ENCODE assay signal across 19 cellular contexts in the genomic region with DNA sequence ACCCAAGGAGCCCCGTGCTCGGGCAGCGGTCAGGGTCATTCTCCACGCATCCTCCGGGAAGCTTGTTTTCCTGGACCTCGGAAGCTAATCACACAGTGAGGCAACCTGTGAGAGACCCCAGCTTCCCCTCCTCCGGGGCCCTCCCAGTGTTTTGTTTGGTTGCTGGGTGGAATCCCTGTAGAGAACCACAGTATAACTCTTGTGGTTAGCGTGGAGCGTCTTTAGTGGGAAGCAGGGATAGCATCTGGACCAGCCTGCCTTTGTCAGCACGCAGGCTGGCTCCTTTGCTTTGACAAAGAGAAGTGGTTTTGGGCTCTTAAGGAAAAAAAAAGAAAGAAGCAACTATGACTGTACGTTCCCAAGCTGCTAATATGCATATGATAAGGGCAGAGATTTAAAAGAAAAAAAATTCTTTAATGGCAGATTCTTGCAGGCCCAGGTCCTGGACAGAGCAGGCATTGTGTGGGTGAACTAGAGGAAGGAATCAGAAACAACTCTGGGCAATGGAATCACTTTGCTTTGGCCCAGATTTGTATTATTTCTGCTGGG.
DNase-seq lines count a peak whose midpoint lies in the region; ATAC-seq and TF ChIP-seq lines count a peak whose summit lies in the region.
"Had no signal": no experiment of that assay in that cellular context is flagged by ENCODE, and none has a peak within 500 bp of the region (broad histone marks: within the 10 kb centered on the region; RNA-seq: fewer than 3 reads in every experiment).

No MANE protein-coding gene starts in this region.

- H3K4me1 ChIP-seq in right cardiac atrium (ENCODE audit: control insufficient read depth, insufficient read depth, low read length) (no peaks in the 10 kb centered on the region), suprapubic skin (peaks cover 6% of the 10 kb centered on the region)
- H3K4me1 ChIP-seq: SJSA1 had no signal

- H3K27ac Mint-ChIP-seq in brain (peak overlapping the region in 3 of 5 experiments; percentile 22 to 89 (median 59)), immature natural killer cell (no peak overlapping the region)
- H3K27ac Mint-ChIP-seq: naive thymus-derived CD4-positive, alpha-beta T cell had no signal

- H3K27me3 Mint-ChIP-seq in brain (no peaks in the 10 kb centered on the region), immature natural killer cell (ENCODE audit: low read depth in 3 of 3) (peaks cover 0 to 2% (median 1%) of the 10 kb centered on the region in 3 donors)

- peaks cover 3% of the 10 kb centered on the region for H3K36me3 ChIP-seq in suprapubic skin
- H3K36me3 ChIP-seq: SJSA1 had no signal

- H3K36me3 Mint-ChIP-seq in brain = peaks cover 11% of the 10 kb centered on the region
- H3K36me3 Mint-ChIP-seq in immature natural killer cell = no peaks in the 10 kb centered on the region
- H3K36me3 Mint-ChIP-seq: naive thymus-derived CD4-positive, alpha-beta T cell had no signal

- no peak for TF ChIP-seq EP300 in suprapubic skin (IDR thresholded peaks at IDR 0.05)

- H3K4me1 Mint-ChIP-seq in brain (peaks cover 9% of the 10 kb centered on the region), immature natural killer cell (no peaks in the 10 kb centered on the region)
- H3K4me1 Mint-ChIP-seq: naive thymus-derived CD4-positive, alpha-beta T cell had no signal

- intact Hi-C loops in right cardiac atrium (cut with DNase I) = no loop called here

- H3K27ac ChIP-seq in right cardiac atrium (ENCODE audit: low read length) (no peak overlapping the region), temporal lobe (ENCODE audit: low read depth, low read length) (peak overlapping the region; percentile 5), suprapubic skin (no peak overlapping the region)
- H3K27ac ChIP-seq: PC-9, SJSA1, testis had no signal

- no peak overlapping the region for H3K4me3 ChIP-seq in right cardiac atrium (ENCODE audit: low read length)
- no peak overlapping the region for H3K4me3 ChIP-seq in suprapubic skin
- H3K4me3 ChIP-seq: PC-9, SJSA1, testis had no signal

- WGBS in right cardiac atrium = 75% methylated on average over 11 of the region's 11 CpGs
- 58% methylated on average over 5 of the region's 11 CpGs for WGBS in suprapubic skin

- H3K27me3 ChIP-seq in right cardiac atrium (ENCODE audit: control insufficient read depth, insufficient read depth) (no peaks in the 10 kb centered on the region), suprapubic skin (no peaks in the 10 kb centered on the region)
- H3K27me3 ChIP-seq: SJSA1, testis had no signal

- peak; percentile 21 to 27 for ATAC-seq in right cardiac atrium
- ATAC-seq: naive thymus-derived CD4-positive, alpha-beta T cell had no signal

- H3K4me3 Mint-ChIP-seq in brain (peak overlapping the region in 1 of 5 experiments; percentile 28), immature natural killer cell (no peak overlapping the region)
- H3K4me3 Mint-ChIP-seq: naive thymus-derived CD4-positive, alpha-beta T cell had no signal

- DNase-seq in RPMI7951 (ENCODE audit: low read depth) (peak; percentile 77), right cardiac atrium (no peak), A172 (ENCODE audit: low spot score) (no peak), suprapubic skin (ENCODE audit: low spot score in 2 of 2) (no peak), immature natural killer cell (no peak)
- DNase-seq: activated CD4-positive, alpha-beta T cell treated with anti-CD3 and anti-CD28 coated beads, Interleukin-2, amount 50 U/mL, for 48 hours; activated gamma-delta T cell; DMS79 treated with DMSO at 0.1 percent for 48 hours; effector memory CD4-positive, alpha-beta T cell; Karpas-422; naive thymus-derived CD4-positive, alpha-beta T cell; NCI-H1048; NCI-H2029; PC-9; T-helper 2 cell; testis had no signal

- TF ChIP-seq POLR2A in suprapubic skin (IDR thresholded peaks at IDR 0.05) = no peak

- TF ChIP-seq CTCF in brain (conservative IDR thresholded peaks at IDR 0.05) (no peak), suprapubic skin (IDR thresholded peaks at IDR 0.05) (no peak)

- H3K9me3 Mint-ChIP-seq in brain (no peaks in the 10 kb centered on the region), immature natural killer cell (no peaks in the 10 kb centered on the region)

- H3K9me3 ChIP-seq in right cardiac atrium (ENCODE audit: control insufficient read depth, low read length) (no peaks in the 10 kb centered on the region), suprapubic skin (no peaks in the 10 kb centered on the region)
- H3K9me3 ChIP-seq: SJSA1, testis had no signal

Comparison
In these comparisons a context has a peak if more than half of its experiments do, and no peak if none do; other contexts are left out.
1. H3K27ac Mint-ChIP-seq: peak in brain (3 of 5); none in immature natural killer cell (0 of 6).